17 cellular contexts compared by ENCODE assay signal in the genomic region with DNA sequence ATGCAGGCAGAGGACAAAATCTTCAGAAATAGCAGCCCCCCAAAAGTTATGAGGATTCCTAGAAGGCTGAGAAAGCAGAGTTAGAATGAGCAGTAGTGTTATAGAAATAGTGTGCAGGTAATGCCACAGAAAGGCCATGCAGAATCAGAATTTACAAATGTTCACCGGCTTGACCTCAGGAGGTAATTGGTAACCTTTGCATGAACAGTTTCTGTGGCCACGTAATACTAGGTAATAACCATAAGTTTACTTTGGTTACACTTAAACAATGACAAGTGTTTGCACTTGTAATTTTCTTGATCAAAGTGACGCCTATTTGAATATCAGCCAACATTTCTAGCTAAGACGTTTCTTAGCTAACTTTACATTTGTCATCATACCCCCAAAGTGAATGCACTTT.
DNase-seq lines count a peak whose midpoint lies in the region; ATAC-seq, FAIRE-seq and TF ChIP-seq lines count a peak whose summit lies in the region.
"Had no signal": no experiment of that assay in that cellular context is flagged by ENCODE, and none has a peak within 500 bp of the region (broad histone marks: within the 10 kb centered on the region; RNA-seq: fewer than 3 reads in every experiment).

No MANE protein-coding gene starts in this region.

- ATAC-seq in WTC11, result no peak
- ATAC-seq: CD8-positive, alpha-beta T cell; GM12878 had no signal

- no peak overlapping the region for H3K4me3 ChIP-seq in bronchial epithelial cell (ENCODE audit: low read depth, low read length)
- H3K4me3 ChIP-seq: GM12878 had no signal

- DNase-seq in DMS153 (lab: John Stamatoyannopoulos, UW) (peak; percentile 8), DMS153 treated with DMSO at 0.1 percent for 48 hours (lab: John Stamatoyannopoulos, UW; ENCODE audit: unreplicated experiment) (no peak), NCI-H69 (lab: John Stamatoyannopoulos, UW) (peak; percentile 90), bronchial epithelial cell (ENCODE audit: low read depth) (peak; percentile 21), renal cortical epithelial cell (ENCODE audit: low read depth) (peak; percentile 7), NCI-H1436 treated with DMSO at 0.1 percent for 48 hours (lab: John Stamatoyannopoulos, UW) (no peak), WTC11 (ENCODE audit: low spot score) (no peak)
- DNase-seq: CD8-positive, alpha-beta T cell; COR-L47; DMS79; GOT3; H9 had no signal

- H3K27ac Mint-ChIP-seq in WTC11, result no peak overlapping the region
- H3K27ac Mint-ChIP-seq: CD14-positive monocyte; CD8-positive, alpha-beta T cell; H9 had no signal

- H3K9me3 Mint-ChIP-seq in WTC11, result no peaks in the 10 kb centered on the region
- H3K9me3 Mint-ChIP-seq: CD8-positive, alpha-beta T cell; H9 had no signal

- CTCF ChIA-PET in WTC11 (lab: Charles Lee), result no interaction called here

- H3K36me3 ChIP-seq in bronchial epithelial cell (ENCODE audit: control insufficient read depth, insufficient read depth, low read length), result no peaks in the 10 kb centered on the region

- no peaks in the 10 kb centered on the region for H3K27me3 ChIP-seq in bronchial epithelial cell (ENCODE audit: control insufficient read depth, insufficient read depth, low read length)

- TF ChIP-seq CTCF in bronchial epithelial cell (IDR thresholded peaks at IDR 0.05; ENCODE audit: insufficient read depth, low read length, severe bottlenecking) (no peak), WTC11 (IDR thresholded peaks at IDR 0.05) (no peak)

- no peaks in the 10 kb centered on the region for H3K27me3 Mint-ChIP-seq in WTC11 (ENCODE audit: low read depth)

- POLR2A ChIA-PET in WTC11 (lab: Charles Lee), result no interaction called here

- no peaks in the 10 kb centered on the region for H3K36me3 Mint-ChIP-seq in WTC11
- H3K36me3 Mint-ChIP-seq: CD14-positive monocyte; CD8-positive, alpha-beta T cell had no signal

- H3K4me1 Mint-ChIP-seq in WTC11, result no peaks in the 10 kb centered on the region
- H3K4me1 Mint-ChIP-seq: CD14-positive monocyte had no signal

- no peak for FAIRE-seq in bronchial epithelial cell (lab: Jason Lieb, UNC)
- FAIRE-seq: D721Med, GM12878, GM18507, GM19239 had no signal

- no peak overlapping the region for H3K4me3 Mint-ChIP-seq in WTC11
- H3K4me3 Mint-ChIP-seq: CD14-positive monocyte; CD8-positive, alpha-beta T cell; H9 had no signal

TF ChIP-seq in WTC11, 78 proteins besides CTCF, POLR2A, EP300 and RAD21:
- TF ChIP-seq ZMAT4 (CRISPR knock-in tag; IDR thresholded peaks at IDR 0.05) (no peak), PRRX2 (CRISPR knock-in tag; IDR thresholded peaks at IDR 0.05) (no peak), E2F4 (CRISPR knock-in tag; IDR thresholded peaks at IDR 0.05; ENCODE audit: borderline replicate concordance, low read depth) (no peak), ZNF317 (CRISPR knock-in tag; IDR thresholded peaks at IDR 0.05; ENCODE audit: borderline replicate concordance, low read depth) (no peak)
- TF ChIP-seq, protein P1, sequence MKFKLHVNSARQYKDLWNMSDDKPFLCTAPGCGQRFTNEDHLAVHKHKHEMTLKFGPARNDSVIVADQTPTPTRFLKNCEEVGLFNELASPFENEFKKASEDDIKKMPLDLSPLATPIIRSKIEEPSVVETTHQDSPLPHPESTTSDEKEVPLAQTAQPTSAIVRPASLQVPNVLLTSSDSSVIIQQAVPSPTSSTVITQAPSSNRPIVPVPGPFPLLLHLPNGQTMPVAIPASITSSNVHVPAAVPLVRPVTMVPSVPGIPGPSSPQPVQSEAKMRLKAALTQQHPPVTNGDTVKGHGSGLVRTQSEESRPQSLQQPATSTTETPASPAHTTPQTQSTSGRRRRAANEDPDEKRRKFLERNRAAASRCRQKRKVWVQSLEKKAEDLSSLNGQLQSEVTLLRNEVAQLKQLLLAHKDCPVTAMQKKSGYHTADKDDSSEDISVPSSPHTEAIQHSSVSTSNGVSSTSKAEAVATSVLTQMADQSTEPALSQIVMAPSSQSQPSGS (CRISPR knock-in tag; IDR thresholded peaks at IDR 0.05; ENCODE audit: borderline replicate concordance, low read depth), result no peak
- TF ChIP-seq, protein P2, sequence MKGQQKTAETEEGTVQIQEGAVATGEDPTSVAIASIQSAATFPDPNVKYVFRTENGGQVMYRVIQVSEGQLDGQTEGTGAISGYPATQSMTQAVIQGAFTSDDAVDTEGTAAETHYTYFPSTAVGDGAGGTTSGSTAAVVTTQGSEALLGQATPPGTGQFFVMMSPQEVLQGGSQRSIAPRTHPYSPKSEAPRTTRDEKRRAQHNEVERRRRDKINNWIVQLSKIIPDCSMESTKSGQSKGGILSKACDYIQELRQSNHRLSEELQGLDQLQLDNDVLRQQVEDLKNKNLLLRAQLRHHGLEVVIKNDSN (CRISPR knock-in tag; IDR thresholded peaks at IDR 0.05), result no peak
- TF ChIP-seq, protein P3, sequence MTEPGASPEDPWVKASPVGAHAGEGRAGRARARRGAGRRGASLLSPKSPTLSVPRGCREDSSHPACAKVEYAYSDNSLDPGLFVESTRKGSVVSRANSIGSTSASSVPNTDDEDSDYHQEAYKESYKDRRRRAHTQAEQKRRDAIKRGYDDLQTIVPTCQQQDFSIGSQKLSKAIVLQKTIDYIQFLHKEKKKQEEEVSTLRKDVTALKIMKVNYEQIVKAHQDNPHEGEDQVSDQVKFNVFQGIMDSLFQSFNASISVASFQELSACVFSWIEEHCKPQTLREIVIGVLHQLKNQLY (CRISPR knock-in tag; IDR thresholded peaks at IDR 0.05), result no peak
TF ChIP-seq in WTC11: peak in this region for 0.

Comparison
In these comparisons a context has a peak if more than half of its experiments do, and no peak if none do; other contexts are left out.
1. DNase-seq: peak in DMS153 (single experiment), NCI-H69 (single experiment), bronchial epithelial cell (single experiment) and renal cortical epithelial cell (single experiment); none in DMS153 treated with DMSO at 0.1 percent for 48 hours (single experiment), NCI-H1436 treated with DMSO at 0.1 percent for 48 hours (single experiment) and WTC11 (single experiment).